Comparison of ENCODE assay signal across 1 cellular context in the genomic region with DNA sequence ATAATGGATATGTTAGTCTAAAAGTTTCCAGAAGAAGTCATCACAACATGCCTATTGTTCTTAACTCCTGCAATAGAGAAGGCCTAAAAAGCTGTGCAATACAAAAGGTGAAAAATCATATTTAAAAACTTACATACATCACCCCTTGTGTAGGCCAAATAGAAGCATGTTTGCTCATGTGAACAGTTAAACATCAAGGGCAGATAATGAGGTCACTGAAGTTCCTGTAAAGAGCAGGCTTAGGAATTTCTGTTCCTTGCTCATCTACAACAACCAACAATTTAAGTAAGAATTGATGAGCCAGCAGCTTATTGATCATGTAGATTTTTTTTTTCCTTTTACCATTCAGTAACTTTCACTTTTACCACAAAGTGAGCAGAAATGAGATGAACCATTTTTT.
TF ChIP-seq lines count a peak whose summit lies in the region.

No MANE protein-coding gene starts in this region.

TF ChIP-seq in HepG2, 621 proteins besides CTCF, POLR2A, EP300 and RAD21 (continued from another document and continues in another):
- TF ChIP-seq, protein P1, sequence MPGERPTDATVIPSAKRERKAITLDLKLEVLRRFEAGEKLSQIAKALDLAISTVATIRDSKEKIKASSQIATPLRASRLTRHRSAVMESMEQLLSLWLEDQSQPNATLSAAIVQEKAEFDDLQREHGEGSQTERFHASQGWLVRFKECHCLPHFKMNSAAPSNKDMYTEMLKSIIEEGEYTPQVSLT (CRISPR knock-in tag; IDR thresholded peaks at IDR 0.05; ENCODE audit: borderline replicate concordance, low read depth), result no peak
- TF ChIP-seq ZNF782 (CRISPR knock-in tag; IDR thresholded peaks at IDR 0.05; ENCODE audit: borderline replicate concordance) (no peak), RFX5 (IDR thresholded peaks at IDR 0.05; ENCODE audit: low read depth, low read length) (no peak), ZNF775 (CRISPR knock-in tag; IDR thresholded peaks at IDR 0.05; ENCODE audit: borderline replicate concordance) (no peak), ZBTB38 (CRISPR knock-in tag; IDR thresholded peaks at IDR 0.05) (no peak), ZBTB1 (CRISPR knock-in tag; IDR thresholded peaks at IDR 0.05; ENCODE audit: borderline replicate concordance) (no peak), TOE1 (CRISPR knock-in tag; IDR thresholded peaks at IDR 0.05) (no peak), GTF2F1 (IDR thresholded peaks at IDR 0.05; ENCODE audit: low read length) (no peak), HMGA1 (CRISPR knock-in tag; conservative IDR thresholded peaks at IDR 0.05) (no peak), ZNF672 (CRISPR knock-in tag; IDR thresholded peaks at IDR 0.05) (no peak), FOXO1 (CRISPR knock-in tag; IDR thresholded peaks at IDR 0.05) (no peak), ZNF264 (CRISPR knock-in tag; IDR thresholded peaks at IDR 0.05) (no peak), ZNF34 (CRISPR knock-in tag; IDR thresholded peaks at IDR 0.05; ENCODE audit: borderline replicate concordance) (no peak), TCF12 (IDR thresholded peaks at IDR 0.05) (no peak), TCF12 (CRISPR knock-in tag; IDR thresholded peaks at IDR 0.05) (no peak), FOXP1 (IDR thresholded peaks at IDR 0.05) (no peak), FOXP1 (CRISPR knock-in tag; IDR thresholded peaks at IDR 0.05) (peak; percentile 72; the same call in 1 of the 2 replicates), MEIS1 (CRISPR knock-in tag; IDR thresholded peaks at IDR 0.05; ENCODE audit: borderline replicate concordance) (no peak), ZNF230 (CRISPR knock-in tag; IDR thresholded peaks at IDR 0.05) (no peak), HNRNPL (IDR thresholded peaks at IDR 0.05; ENCODE audit: low read depth, low read length) (no peak), ZBTB42 (CRISPR knock-in tag; IDR thresholded peaks at IDR 0.05) (no peak), ESRRA (CRISPR knock-in tag; IDR thresholded peaks at IDR 0.05; ENCODE audit: low read depth) (no peak)
- TF ChIP-seq, protein P2, sequence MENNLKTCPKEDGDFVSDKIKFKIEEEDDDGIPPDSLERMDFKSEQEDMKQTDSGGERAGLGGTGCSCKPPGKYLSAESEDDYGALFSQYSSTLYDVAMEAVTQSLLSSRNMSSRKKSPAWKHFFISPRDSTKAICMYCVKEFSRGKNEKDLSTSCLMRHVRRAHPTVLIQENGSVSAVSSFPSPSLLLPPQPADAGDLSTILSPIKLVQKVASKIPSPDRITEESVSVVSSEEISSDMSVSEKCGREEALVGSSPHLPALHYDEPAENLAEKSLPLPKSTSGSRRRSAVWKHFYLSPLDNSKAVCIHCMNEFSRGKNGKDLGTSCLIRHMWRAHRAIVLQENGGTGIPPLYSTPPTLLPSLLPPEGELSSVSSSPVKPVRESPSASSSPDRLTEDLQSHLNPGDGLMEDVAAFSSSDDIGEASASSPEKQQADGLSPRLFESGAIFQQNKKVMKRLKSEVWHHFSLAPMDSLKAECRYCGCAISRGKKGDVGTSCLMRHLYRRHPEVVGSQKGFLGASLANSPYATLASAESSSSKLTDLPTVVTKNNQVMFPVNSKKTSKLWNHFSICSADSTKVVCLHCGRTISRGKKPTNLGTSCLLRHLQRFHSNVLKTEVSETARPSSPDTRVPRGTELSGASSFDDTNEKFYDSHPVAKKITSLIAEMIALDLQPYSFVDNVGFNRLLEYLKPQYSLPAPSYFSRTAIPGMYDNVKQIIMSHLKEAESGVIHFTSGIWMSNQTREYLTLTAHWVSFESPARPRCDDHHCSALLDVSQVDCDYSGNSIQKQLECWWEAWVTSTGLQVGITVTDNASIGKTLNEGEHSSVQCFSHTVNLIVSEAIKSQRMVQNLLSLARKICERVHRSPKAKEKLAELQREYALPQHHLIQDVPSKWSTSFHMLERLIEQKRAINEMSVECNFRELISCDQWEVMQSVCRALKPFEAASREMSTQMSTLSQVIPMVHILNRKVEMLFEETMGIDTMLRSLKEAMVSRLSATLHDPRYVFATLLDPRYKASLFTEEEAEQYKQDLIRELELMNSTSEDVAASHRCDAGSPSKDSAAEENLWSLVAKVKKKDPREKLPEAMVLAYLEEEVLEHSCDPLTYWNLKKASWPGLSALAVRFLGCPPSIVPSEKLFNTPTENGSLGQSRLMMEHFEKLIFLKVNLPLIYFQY (CRISPR knock-in tag; IDR thresholded peaks at IDR 0.05; ENCODE audit: borderline replicate concordance), result no peak
- TF ChIP-seq, protein P3, sequence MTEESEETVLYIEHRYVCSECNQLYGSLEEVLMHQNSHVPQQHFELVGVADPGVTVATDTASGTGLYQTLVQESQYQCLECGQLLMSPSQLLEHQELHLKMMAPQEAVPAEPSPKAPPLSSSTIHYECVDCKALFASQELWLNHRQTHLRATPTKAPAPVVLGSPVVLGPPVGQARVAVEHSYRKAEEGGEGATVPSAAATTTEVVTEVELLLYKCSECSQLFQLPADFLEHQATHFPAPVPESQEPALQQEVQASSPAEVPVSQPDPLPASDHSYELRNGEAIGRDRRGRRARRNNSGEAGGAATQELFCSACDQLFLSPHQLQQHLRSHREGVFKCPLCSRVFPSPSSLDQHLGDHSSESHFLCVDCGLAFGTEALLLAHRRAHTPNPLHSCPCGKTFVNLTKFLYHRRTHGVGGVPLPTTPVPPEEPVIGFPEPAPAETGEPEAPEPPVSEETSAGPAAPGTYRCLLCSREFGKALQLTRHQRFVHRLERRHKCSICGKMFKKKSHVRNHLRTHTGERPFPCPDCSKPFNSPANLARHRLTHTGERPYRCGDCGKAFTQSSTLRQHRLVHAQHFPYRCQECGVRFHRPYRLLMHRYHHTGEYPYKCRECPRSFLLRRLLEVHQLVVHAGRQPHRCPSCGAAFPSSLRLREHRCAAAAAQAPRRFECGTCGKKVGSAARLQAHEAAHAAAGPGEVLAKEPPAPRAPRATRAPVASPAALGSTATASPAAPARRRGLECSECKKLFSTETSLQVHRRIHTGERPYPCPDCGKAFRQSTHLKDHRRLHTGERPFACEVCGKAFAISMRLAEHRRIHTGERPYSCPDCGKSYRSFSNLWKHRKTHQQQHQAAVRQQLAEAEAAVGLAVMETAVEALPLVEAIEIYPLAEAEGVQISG (CRISPR knock-in tag; IDR thresholded peaks at IDR 0.05), result no peak
- TF ChIP-seq, protein P4, sequence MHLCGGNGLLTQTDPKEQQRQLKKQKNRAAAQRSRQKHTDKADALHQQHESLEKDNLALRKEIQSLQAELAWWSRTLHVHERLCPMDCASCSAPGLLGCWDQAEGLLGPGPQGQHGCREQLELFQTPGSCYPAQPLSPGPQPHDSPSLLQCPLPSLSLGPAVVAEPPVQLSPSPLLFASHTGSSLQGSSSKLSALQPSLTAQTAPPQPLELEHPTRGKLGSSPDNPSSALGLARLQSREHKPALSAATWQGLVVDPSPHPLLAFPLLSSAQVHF (CRISPR knock-in tag; IDR thresholded peaks at IDR 0.05), result no peak
- TF ChIP-seq, protein P5, sequence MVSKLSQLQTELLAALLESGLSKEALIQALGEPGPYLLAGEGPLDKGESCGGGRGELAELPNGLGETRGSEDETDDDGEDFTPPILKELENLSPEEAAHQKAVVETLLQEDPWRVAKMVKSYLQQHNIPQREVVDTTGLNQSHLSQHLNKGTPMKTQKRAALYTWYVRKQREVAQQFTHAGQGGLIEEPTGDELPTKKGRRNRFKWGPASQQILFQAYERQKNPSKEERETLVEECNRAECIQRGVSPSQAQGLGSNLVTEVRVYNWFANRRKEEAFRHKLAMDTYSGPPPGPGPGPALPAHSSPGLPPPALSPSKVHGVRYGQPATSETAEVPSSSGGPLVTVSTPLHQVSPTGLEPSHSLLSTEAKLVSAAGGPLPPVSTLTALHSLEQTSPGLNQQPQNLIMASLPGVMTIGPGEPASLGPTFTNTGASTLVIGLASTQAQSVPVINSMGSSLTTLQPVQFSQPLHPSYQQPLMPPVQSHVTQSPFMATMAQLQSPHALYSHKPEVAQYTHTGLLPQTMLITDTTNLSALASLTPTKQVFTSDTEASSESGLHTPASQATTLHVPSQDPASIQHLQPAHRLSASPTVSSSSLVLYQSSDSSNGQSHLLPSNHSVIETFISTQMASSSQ (IDR thresholded peaks at IDR 0.05; ENCODE audit: low read depth), result no peak
- TF ChIP-seq, protein P5 (CRISPR knock-in tag; IDR thresholded peaks at IDR 0.05; ENCODE audit: borderline replicate concordance), result no peak; the same call in 1 of the 2 replicates
- TF ChIP-seq, protein P6, sequence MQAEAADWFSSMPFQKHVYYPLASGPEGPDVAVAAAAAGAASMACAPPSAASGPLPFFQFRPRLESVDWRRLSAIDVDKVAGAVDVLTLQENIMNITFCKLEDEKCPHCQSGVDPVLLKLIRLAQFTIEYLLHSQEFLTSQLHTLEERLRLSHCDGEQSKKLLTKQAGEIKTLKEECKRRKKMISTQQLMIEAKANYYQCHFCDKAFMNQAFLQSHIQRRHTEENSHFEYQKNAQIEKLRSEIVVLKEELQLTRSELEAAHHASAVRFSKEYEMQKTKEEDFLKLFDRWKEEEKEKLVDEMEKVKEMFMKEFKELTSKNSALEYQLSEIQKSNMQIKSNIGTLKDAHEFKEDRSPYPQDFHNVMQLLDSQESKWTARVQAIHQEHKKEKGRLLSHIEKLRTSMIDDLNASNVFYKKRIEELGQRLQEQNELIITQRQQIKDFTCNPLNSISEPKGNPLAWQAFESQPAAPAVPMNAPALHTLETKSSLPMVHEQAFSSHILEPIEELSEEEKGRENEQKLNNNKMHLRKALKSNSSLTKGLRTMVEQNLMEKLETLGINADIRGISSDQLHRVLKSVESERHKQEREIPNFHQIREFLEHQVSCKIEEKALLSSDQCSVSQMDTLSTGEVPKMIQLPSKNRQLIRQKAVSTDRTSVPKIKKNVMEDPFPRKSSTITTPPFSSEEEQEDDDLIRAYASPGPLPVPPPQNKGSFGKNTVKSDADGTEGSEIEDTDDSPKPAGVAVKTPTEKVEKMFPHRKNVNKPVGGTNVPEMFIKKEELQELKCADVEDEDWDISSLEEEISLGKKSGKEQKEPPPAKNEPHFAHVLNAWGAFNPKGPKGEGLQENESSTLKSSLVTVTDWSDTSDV (CRISPR knock-in tag; IDR thresholded peaks at IDR 0.05), result no peak
- TF ChIP-seq, protein P7, sequence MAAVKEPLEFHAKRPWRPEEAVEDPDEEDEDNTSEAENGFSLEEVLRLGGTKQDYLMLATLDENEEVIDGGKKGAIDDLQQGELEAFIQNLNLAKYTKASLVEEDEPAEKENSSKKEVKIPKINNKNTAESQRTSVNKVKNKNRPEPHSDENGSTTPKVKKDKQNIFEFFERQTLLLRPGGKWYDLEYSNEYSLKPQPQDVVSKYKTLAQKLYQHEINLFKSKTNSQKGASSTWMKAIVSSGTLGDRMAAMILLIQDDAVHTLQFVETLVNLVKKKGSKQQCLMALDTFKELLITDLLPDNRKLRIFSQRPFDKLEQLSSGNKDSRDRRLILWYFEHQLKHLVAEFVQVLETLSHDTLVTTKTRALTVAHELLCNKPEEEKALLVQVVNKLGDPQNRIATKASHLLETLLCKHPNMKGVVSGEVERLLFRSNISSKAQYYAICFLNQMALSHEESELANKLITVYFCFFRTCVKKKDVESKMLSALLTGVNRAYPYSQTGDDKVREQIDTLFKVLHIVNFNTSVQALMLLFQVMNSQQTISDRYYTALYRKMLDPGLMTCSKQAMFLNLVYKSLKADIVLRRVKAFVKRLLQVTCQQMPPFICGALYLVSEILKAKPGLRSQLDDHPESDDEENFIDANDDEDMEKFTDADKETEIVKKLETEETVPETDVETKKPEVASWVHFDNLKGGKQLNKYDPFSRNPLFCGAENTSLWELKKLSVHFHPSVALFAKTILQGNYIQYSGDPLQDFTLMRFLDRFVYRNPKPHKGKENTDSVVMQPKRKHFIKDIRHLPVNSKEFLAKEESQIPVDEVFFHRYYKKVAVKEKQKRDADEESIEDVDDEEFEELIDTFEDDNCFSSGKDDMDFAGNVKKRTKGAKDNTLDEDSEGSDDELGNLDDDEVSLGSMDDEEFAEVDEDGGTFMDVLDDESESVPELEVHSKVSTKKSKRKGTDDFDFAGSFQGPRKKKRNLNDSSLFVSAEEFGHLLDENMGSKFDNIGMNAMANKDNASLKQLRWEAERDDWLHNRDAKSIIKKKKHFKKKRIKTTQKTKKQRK (IDR thresholded peaks at IDR 0.05; ENCODE audit: low read length), result no peak
- TF ChIP-seq, protein P8, sequence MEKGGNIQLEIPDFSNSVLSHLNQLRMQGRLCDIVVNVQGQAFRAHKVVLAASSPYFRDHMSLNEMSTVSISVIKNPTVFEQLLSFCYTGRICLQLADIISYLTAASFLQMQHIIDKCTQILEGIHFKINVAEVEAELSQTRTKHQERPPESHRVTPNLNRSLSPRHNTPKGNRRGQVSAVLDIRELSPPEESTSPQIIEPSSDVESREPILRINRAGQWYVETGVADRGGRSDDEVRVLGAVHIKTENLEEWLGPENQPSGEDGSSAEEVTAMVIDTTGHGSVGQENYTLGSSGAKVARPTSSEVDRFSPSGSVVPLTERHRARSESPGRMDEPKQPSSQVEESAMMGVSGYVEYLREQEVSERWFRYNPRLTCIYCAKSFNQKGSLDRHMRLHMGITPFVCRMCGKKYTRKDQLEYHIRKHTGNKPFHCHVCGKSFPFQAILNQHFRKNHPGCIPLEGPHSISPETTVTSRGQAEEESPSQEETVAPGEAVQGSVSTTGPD (CRISPR knock-in tag; IDR thresholded peaks at IDR 0.05), result no peak
- TF ChIP-seq, protein P9, sequence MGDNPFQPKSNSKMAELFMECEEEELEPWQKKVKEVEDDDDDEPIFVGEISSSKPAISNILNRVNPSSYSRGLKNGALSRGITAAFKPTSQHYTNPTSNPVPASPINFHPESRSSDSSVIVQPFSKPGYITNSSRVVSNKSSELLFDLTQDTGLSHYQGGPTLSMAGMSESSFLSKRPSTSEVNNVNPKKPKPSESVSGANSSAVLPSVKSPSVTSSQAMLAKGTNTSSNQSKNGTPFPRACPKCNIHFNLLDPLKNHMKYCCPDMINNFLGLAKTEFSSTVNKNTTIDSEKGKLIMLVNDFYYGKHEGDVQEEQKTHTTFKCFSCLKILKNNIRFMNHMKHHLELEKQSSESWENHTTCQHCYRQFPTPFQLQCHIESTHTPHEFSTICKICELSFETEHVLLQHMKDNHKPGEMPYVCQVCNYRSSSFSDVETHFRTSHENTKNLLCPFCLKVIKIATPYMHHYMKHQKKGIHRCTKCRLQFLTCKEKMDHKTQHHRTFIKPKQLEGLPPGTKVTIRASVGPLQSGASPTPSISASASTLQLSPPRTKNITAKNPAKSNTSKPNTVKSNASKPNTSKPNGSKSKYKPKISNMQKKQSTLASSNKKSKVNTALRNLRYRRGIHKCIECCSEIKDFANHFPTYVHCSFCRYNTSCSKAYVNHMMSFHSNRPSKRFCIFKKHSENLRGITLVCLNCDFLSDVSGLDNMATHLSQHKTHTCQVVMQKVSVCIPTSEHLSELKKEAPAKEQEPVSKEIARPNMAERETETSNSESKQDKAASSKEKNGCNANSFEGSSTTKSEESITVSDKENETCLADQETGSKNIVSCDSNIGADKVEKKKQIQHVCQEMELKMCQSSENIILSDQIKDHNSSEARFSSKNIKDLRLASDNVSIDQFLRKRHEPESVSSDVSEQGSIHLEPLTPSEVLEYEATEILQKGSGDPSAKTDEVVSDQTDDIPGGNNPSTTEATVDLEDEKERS (CRISPR knock-in tag; IDR thresholded peaks at IDR 0.05), result no peak
